ENCODE assay signal across 1 cellular context in the genomic region with DNA sequence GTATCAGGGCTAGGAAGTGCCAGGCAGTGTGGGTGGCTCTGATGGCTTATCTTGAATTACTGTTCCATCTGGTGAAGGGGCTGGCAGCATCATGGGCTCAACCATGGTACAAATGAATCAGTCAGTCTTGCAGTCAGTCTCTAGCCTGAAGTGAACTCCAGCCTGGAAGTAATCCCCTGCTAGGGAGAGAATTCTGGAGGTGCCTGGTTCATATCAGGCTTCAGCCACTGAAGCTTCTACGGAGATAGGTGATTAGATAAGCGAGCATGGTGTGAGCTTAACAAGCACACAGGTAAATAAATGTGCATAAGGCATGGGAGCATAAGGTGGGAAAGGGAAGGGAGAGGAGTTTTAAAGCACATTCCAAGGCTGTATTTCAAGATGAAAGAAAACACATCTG.
TF ChIP-seq lines count a peak whose summit lies in the region.

No MANE protein-coding gene starts in this region.

TF ChIP-seq in H1, 55 proteins besides CTCF, POLR2A, EP300 and RAD21:
- TF ChIP-seq CHD7 (IDR thresholded peaks at IDR 0.05; ENCODE audit: insufficient replicate concordance, low read length) (no peak), SP1 (IDR thresholded peaks at IDR 0.05; ENCODE audit: low read depth, low read length) (no peak), TAF7 (optimal IDR thresholded peaks at IDR 0.05; ENCODE audit: borderline replicate concordance, low read depth, low read length) (no peak), RFX5 (IDR thresholded peaks at IDR 0.05; ENCODE audit: borderline replicate concordance, low read depth, low read length) (no peak), KDM1A (IDR thresholded peaks at IDR 0.05; ENCODE audit: borderline replicate concordance, low read length) (no peak), SP2 (IDR thresholded peaks at IDR 0.05; ENCODE audit: low read length) (no peak), NRF1 (IDR thresholded peaks at IDR 0.05; ENCODE audit: low read depth, low read length) (no peak), SRF (IDR thresholded peaks at IDR 0.05; ENCODE audit: low read depth, low read length) (no peak), JUN (IDR thresholded peaks at IDR 0.05; ENCODE audit: low read depth, low read length) (no peak), TEAD4 (IDR thresholded peaks at IDR 0.05; ENCODE audit: low read depth, low read length) (no peak), NANOG (IDR thresholded peaks at IDR 0.05; ENCODE audit: insufficient read depth, low read depth, low read length, poor library complexity, severe bottlenecking) (no peak)
- TF ChIP-seq, protein P1, sequence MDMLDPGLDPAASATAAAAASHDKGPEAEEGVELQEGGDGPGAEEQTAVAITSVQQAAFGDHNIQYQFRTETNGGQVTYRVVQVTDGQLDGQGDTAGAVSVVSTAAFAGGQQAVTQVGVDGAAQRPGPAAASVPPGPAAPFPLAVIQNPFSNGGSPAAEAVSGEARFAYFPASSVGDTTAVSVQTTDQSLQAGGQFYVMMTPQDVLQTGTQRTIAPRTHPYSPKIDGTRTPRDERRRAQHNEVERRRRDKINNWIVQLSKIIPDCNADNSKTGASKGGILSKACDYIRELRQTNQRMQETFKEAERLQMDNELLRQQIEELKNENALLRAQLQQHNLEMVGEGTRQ (IDR thresholded peaks at IDR 0.05; ENCODE audit: low read length) = no peak
